1 cellular context compared by ENCODE assay signal in genomic region chr14:22978487-22978837, GRCh38.
TF ChIP-seq lines count a peak whose summit lies in the region.

No MANE protein-coding gene starts in this region.

TF ChIP-seq in IMR-90, 13 proteins besides CTCF, POLR2A, EP300 and RAD21 (continued from another document):
- TF ChIP-seq NFE2L2 (IDR thresholded peaks at IDR 0.05; ENCODE audit: low read depth, low read length) (no peak), RCOR1 (IDR thresholded peaks at IDR 0.05; ENCODE audit: insufficient replicate concordance, low read length) (no peak), SMC3 (IDR thresholded peaks at IDR 0.05; ENCODE audit: low read depth, low read length) (no peak), ELK1 (IDR thresholded peaks at IDR 0.05; ENCODE audit: borderline replicate concordance, low read depth, low read length) (no peak), USF2 (IDR thresholded peaks at IDR 0.05; ENCODE audit: low read depth, low read length) (no peak), FOS (IDR thresholded peaks at IDR 0.05; ENCODE audit: low read depth, low read length) (no peak), RFX5 (IDR thresholded peaks at IDR 0.05; ENCODE audit: low read depth, low read length) (no peak), CEBPB (IDR thresholded peaks at IDR 0.05; ENCODE audit: low read depth, low read length) (no peak)
